8 cellular contexts compared by ENCODE assay signal in genomic region chr17:8248751-8249607, GRCh38. TPM values are rescaled to one million over a fixed set of nuclear protein-coding genes. Genes with fewer than 3 reads are reported as not detected.
DNase-seq lines count a peak whose midpoint lies in the region; ATAC-seq and TF ChIP-seq lines count a peak whose summit lies in the region.

Gene PFAS, plus strand, starts transcription at chr17:8249289. Its CDS starts 4,649 bp downstream, at chr17:8253938.

- H3K27me3 ChIP-seq in HCT116 (ENCODE audit: insufficient read depth, low read length) (no peaks in the 10 kb centered on the region), suprapubic skin (no peaks in the 10 kb centered on the region)

- H3K36me3 Mint-ChIP-seq in activated naive CD4-positive, alpha-beta T cell treated with anti-CD3 and anti-CD28 coated beads, Interleukin-2, amount 50 U/mL, for 72 hours: peaks cover 33 to 35% of the 10 kb centered on the region in 2 donors

- in situ Hi-C loops in G401 (cut with HindIII; ENCODE audit: low sequenced_read_pairs): no loop called here

- intact Hi-C loops in HCT116 (cut with micrococcal nuclease): loop anchor here (1.0 to 2.0 kb wide), 3 partner anchors 62 to 134 kb away; partner anchors contain the start of gene RPL26

- H3K4me3 ChIP-seq in HCT116 (replicated peaks in 1 of 2; ENCODE audit: low read depth in 1 of 2, low read length in 2 of 2) (peak within 1 kb of the TSS; percentile 85 to 99), suprapubic skin (peak within 1 kb of the TSS; percentile 71)

- H3K9ac ChIP-seq in HCT116 (ENCODE audit: low read length): peak within 1 kb of the TSS; percentile 91

- no peaks in the 10 kb centered on the region for H3K9me3 Mint-ChIP-seq in activated naive CD4-positive, alpha-beta T cell treated with anti-CD3 and anti-CD28 coated beads, Interleukin-2, amount 50 U/mL, for 72 hours

- RAD21 ChIA-PET in HCT116 (lab: Charles Lee; ENCODE audit: low non-redundant PET in 1 of 2, low total read pairs in 2 of 2, uncharacterized antibody in 2 of 2, unreplicated experiment in 2 of 2): no interaction called here

- POLR2A ChIA-PET in HCT116 (lab: Charles Lee): interaction anchor here (0.6 to 4.1 kb wide), 11 partner anchors 27 to 1001 kb away, joined by 3 to 49 read pairs (median 5); partner anchors contain the start of genes ALOXE3, BORCS6 and SLC25A35

- H3K9me2 ChIP-seq in HCT116 (ENCODE audit: insufficient read depth): no peaks in the 10 kb centered on the region

- DNase-seq in G401 (ENCODE audit: low spot score) (peak; percentile 91), HCT116 (ENCODE audit: low read depth, low spot score) (peak; percentile 90), NCI-H1092 (lab: John Stamatoyannopoulos, UW) (peak; percentile 80), SKM-1 treated with dmso at 0.1 percent for 144 hours (lab: John Stamatoyannopoulos, UW; ENCODE audit: unreplicated experiment) (peak; percentile 53), glomerular visceral epithelial cell (ENCODE audit: extremely low spot score) (peak; percentile 93), omental fat pad (ENCODE audit: low spot score) (peak; percentile 96), suprapubic skin (ENCODE audit: low spot score in 2 of 2) (peak; percentile 97)
- DNase-seq in activated naive CD4-positive, alpha-beta T cell treated with anti-CD3 and anti-CD28 coated beads, Interleukin-2, amount 50 U/mL, for 72 hours (ENCODE audit: low spot score in 2 of 2): peak; percentile 97

- TF ChIP-seq RAD21 in HCT116 (IDR thresholded peaks at IDR 0.05; ENCODE audit: low read depth): no peak

- H3K79me2 ChIP-seq in HCT116 (ENCODE audit: insufficient read depth, low read length): peaks cover 78% of the 10 kb centered on the region

- H4K20me1 ChIP-seq in HCT116 (ENCODE audit: insufficient read depth): no peaks in the 10 kb centered on the region

- peak within 1 kb of the TSS; percentile 93 for H3K4me2 ChIP-seq in HCT116 (ENCODE audit: low read length)

- WGBS in suprapubic skin: under 1% methylated on average over 41 of the region's 58 CpGs

- peak within 1 kb of the TSS; percentile 98 to 99 for H3K27ac Mint-ChIP-seq in activated naive CD4-positive, alpha-beta T cell treated with anti-CD3 and anti-CD28 coated beads, Interleukin-2, amount 50 U/mL, for 72 hours

- peak; percentile 89 for TF ChIP-seq POLR2A in HCT116 (IDR thresholded peaks at IDR 0.05; ENCODE audit: borderline replicate concordance, extremely low read depth, insufficient read depth, insufficient read length)
- peak in 1 of 2 donors; percentile 8 for TF ChIP-seq POLR2A in suprapubic skin (IDR thresholded peaks at IDR 0.05)

- TF ChIP-seq EP300 in suprapubic skin (IDR thresholded peaks at IDR 0.05): no peak

- CTCF ChIA-PET in HCT116 (lab: Charles Lee): interaction anchor here (0.6 to 2.3 kb wide), 2 partner anchors 52 to 64 kb away, joined by 3 to 9 read pairs; no protein-coding TSS in a partner anchor

- H3K36me3 ChIP-seq in HCT116 (ENCODE audit: control insufficient read depth in 1 of 2, insufficient read depth in 2 of 2, low read length in 2 of 2): peaks cover under 1 to 12% of the 10 kb centered on the region in 2 experiments; a peak in 3 of 4 replicates
- H3K36me3 ChIP-seq in suprapubic skin: peaks cover 3% of the 10 kb centered on the region

- H3K9me3 ChIP-seq in HCT116 (ENCODE audit: control insufficient read depth in 1 of 2, insufficient read depth in 1 of 2, low read depth in 1 of 2, low read length in 2 of 2) (no peaks in the 10 kb centered on the region), suprapubic skin (no peaks in the 10 kb centered on the region)

- H3K4me1 ChIP-seq in HCT116 (ENCODE audit: control insufficient read depth in 1 of 2, insufficient read depth in 2 of 2, low read length in 2 of 2) (peaks cover 14 to 26% of the 10 kb centered on the region in 2 experiments), suprapubic skin (peaks cover 21% of the 10 kb centered on the region)

- ATAC-seq in HCT116 (peak; percentile 64), omental fat pad (ENCODE audit: low FRiP score) (peak; percentile 87)
- peak; percentile 67 to 70 for ATAC-seq in activated naive CD4-positive, alpha-beta T cell treated with anti-CD3 and anti-CD28 coated beads, Interleukin-2, amount 50 U/mL, for 72 hours

- TF ChIP-seq CTCF in HCT116 (IDR thresholded peaks at IDR 0.05 in 2 of 3, conservative IDR thresholded peaks at IDR 0.05 in 1 of 3; ENCODE audit: borderline replicate concordance in 1 of 3, insufficient read depth in 1 of 3, low read depth in 2 of 3, low read length in 2 of 3) (no peak), omental fat pad (IDR thresholded peaks at IDR 0.05) (no peak), suprapubic skin (IDR thresholded peaks at IDR 0.05) (no peak)

- peak within 1 kb of the TSS; percentile 98 for H3K27ac ChIP-seq in HCT116 (ENCODE audit: low read depth, low read length)
- peak within 1 kb of the TSS; percentile 96 for H3K27ac ChIP-seq in suprapubic skin

- BruUV-seq in HCT116 (replicated peaks; lab: Mats Ljungman, UMichigan): no TSS peak

- no peak within 1 kb of the TSS for H2AFZ ChIP-seq in HCT116 (ENCODE audit: low read depth, low read length, poor library complexity, severe bottlenecking)

TF ChIP-seq in HCT116, 20 proteins besides CTCF, POLR2A, EP300 and RAD21 (continues in another document):
- TF ChIP-seq TCF7L2 (IDR thresholded peaks at IDR 0.05; ENCODE audit: borderline replicate concordance, extremely low read depth, insufficient read depth, insufficient read length) (peak; percentile 32), POLR2AphosphoS5 (IDR thresholded peaks at IDR 0.05; ENCODE audit: low read depth, low read length) (peak; percentile 87), CBX3 (IDR thresholded peaks at IDR 0.05; ENCODE audit: low read depth) (0 out of 2 replicates have a peak, but pooled peaks have one; percentile 25), ATF3 (IDR thresholded peaks at IDR 0.05) (no peak), JUND (IDR thresholded peaks at IDR 0.05) (no peak), SP1 (IDR thresholded peaks at IDR 0.05; ENCODE audit: low read depth) (peak; percentile 79), ZFX (IDR thresholded peaks at IDR 0.05) (peak; percentile 21; the same call in 1 of the 2 replicates), SIN3A (IDR thresholded peaks at IDR 0.05; ENCODE audit: low read depth) (peak; percentile 98), EZH2phosphoT487 (IDR thresholded peaks at IDR 0.05; ENCODE audit: borderline replicate concordance) (no peak), EGR1 (IDR thresholded peaks at IDR 0.05; ENCODE audit: low read depth) (no peak), FOSL1 (IDR thresholded peaks at IDR 0.05; ENCODE audit: low read depth) (no peak), ZNF274 (IDR thresholded peaks at IDR 0.05; ENCODE audit: low read depth, low read length) (no peak), REST (IDR thresholded peaks at IDR 0.05; ENCODE audit: low read depth) (no peak), MAX (IDR thresholded peaks at IDR 0.05) (peak; percentile 99), CEBPB (IDR thresholded peaks at IDR 0.05; ENCODE audit: low read depth) (no peak; the same call in 1 of the 2 replicates)

RNA-seq across cellular contexts. Expression of gene PFAS, which starts in this region (rescaled TPM):
- 133 and 173 TPM in 2 replicates for total RNA-seq in G401 (2014; rRNA removed; shearing (Covaris generic))
- total RNA-seq in HCT116 (2021; ENCODE audit: unreplicated experiment) (80.6 TPM), omental fat pad (10 to 100 TPM; 12.9 to 27.7 (median 19.8) TPM), suprapubic skin (10 to 100 TPM; 13.0 to 35.1 (median 16.7) TPM)
- polyA plus RNA-seq in HCT116 (2012): 21.2 and 22.3 TPM in 2 replicates
- 100 to 1,000 TPM in 1 of 2 donors, 10 to 100 TPM in 1; 47.0 to 147 TPM for total RNA-seq in activated naive CD4-positive, alpha-beta T cell treated with anti-CD3 and anti-CD28 coated beads, Interleukin-2, amount 50 U/mL, for 72 hours

Comparison
In these comparisons a context has a peak if more than half of its experiments do, and no peak if none do; other contexts are left out.
1. Peak in every context shown above with its lines: DNase-seq, ATAC-seq, H3K4me3 ChIP-seq and H3K27ac ChIP-seq.